ENCODE assay signal across 1 cellular context in the genomic region with DNA sequence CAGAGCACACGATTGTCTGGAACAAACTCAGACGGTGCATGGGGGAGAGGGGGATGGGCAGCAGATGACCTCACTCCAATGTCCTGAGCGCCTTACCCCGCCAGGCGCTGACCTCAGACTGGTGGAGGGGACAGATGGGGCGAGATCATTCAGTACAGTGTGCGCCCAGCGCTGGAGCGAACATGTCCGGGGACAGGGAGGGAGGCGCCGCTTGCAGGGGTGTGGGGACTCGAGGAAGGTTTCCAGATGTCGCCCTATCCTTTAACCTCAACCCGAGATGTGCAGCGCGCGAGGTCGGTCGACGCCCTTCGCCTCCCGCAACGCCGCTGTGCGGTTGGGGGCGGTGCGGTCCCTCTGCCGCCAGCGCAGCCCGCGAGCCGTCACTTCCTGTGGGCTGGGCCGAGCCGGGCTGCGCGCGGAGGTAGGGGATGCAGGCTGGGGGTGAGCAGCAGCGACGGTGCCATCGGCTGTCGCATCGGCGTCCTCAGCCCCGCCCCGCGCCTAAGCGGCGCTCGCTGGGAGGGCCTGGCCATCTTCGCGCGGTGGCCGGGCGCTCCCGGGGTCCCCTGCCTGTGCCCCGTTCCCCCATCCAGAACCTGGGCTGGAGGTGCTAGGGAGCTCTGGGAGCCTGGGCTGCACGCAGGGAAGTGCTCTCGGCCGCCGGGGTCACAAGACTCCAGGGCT.
TF ChIP-seq lines count a peak whose summit lies in the region.

No MANE protein-coding gene starts in this region.

TF ChIP-seq in HepG2, 621 proteins besides CTCF, POLR2A, EP300 and RAD21 (continued from another document and continues in another):
- peak; percentile 60; the same call in 1 of the 2 replicates for TF ChIP-seq ZNF251 (CRISPR knock-in tag; IDR thresholded peaks at IDR 0.05)
- TF ChIP-seq ZNF883 (CRISPR knock-in tag; IDR thresholded peaks at IDR 0.05; ENCODE audit: not compliant biosample characterization): peak; percentile 96
- TF ChIP-seq, protein P1, sequence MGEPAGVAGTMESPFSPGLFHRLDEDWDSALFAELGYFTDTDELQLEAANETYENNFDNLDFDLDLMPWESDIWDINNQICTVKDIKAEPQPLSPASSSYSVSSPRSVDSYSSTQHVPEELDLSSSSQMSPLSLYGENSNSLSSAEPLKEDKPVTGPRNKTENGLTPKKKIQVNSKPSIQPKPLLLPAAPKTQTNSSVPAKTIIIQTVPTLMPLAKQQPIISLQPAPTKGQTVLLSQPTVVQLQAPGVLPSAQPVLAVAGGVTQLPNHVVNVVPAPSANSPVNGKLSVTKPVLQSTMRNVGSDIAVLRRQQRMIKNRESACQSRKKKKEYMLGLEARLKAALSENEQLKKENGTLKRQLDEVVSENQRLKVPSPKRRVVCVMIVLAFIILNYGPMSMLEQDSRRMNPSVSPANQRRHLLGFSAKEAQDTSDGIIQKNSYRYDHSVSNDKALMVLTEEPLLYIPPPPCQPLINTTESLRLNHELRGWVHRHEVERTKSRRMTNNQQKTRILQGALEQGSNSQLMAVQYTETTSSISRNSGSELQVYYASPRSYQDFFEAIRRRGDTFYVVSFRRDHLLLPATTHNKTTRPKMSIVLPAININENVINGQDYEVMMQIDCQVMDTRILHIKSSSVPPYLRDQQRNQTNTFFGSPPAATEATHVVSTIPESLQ (CRISPR knock-in tag; conservative IDR thresholded peaks at IDR 0.05): peak; percentile 95; the same call in 1 of the 2 replicates
- TF ChIP-seq ZNF678 (CRISPR knock-in tag; IDR thresholded peaks at IDR 0.05): peak; percentile 88
- TF ChIP-seq MEIS1 (CRISPR knock-in tag; IDR thresholded peaks at IDR 0.05; ENCODE audit: borderline replicate concordance): peak; percentile 76
- TF ChIP-seq, protein P2, sequence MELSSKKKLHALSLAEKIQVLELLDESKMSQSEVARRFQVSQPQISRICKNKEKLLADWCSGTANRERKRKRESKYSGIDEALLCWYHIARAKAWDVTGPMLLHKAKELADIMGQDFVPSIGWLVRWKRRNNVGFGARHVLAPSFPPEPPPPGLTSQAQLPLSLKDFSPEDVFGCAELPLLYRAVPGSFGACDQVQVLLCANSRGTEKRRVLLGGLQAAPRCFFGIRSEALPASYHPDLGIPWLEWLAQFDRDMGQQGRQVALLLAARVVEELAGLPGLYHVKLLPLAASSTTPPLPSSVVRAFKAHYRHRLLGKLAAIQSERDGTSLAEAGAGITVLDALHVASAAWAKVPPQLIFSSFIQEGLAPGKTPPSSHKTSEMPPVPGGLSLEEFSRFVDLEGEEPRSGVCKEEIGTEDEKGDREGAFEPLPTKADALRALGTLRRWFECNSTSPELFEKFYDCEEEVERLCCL (CRISPR knock-in tag; IDR thresholded peaks at IDR 0.05; ENCODE audit: borderline replicate concordance): peak; percentile 93
- TF ChIP-seq FOXA1 (IDR thresholded peaks at IDR 0.05): no peak
- TF ChIP-seq FOXA1 (CRISPR knock-in tag; IDR thresholded peaks at IDR 0.05): peak; percentile 27; the same call in 1 of the 2 replicates
- peak; percentile 91 for TF ChIP-seq POLR2G (IDR thresholded peaks at IDR 0.05; ENCODE audit: low read depth, low read length)
- peak; percentile 35; the same call in 1 of the 2 replicates for TF ChIP-seq NFYC (CRISPR knock-in tag; IDR thresholded peaks at IDR 0.05)
- TF ChIP-seq HHEX (CRISPR knock-in tag; IDR thresholded peaks at IDR 0.05): no peak
- peak; percentile 84; the same call in 1 of the 2 replicates for TF ChIP-seq SRY (CRISPR knock-in tag; IDR thresholded peaks at IDR 0.05)
- peak; percentile 89 for TF ChIP-seq ZFX (CRISPR knock-in tag; IDR thresholded peaks at IDR 0.05; ENCODE audit: low read depth)
- no peak for TF ChIP-seq ZNF256 (CRISPR knock-in tag; conservative IDR thresholded peaks at IDR 0.05)
- TF ChIP-seq ZBTB25 (CRISPR knock-in tag; IDR thresholded peaks at IDR 0.05): peak; percentile 48; the same call in 1 of the 2 replicates
- no peak; the same call in 1 of the 2 replicates for TF ChIP-seq ZNF703 (CRISPR knock-in tag; IDR thresholded peaks at IDR 0.05; ENCODE audit: borderline replicate concordance)
- TF ChIP-seq ZSCAN21 (CRISPR knock-in tag; IDR thresholded peaks at IDR 0.05; ENCODE audit: borderline replicate concordance): peak; percentile 80; the same call in 1 of the 2 replicates
- TF ChIP-seq HMG20A (CRISPR knock-in tag; IDR thresholded peaks at IDR 0.05; ENCODE audit: borderline replicate concordance): 0 out of 2 replicates have a peak, but pooled peaks have one; percentile 8
- peak; percentile 71 for TF ChIP-seq ZNF670 (CRISPR knock-in tag; IDR thresholded peaks at IDR 0.05; ENCODE audit: borderline replicate concordance)
- peak; percentile 85; the same call in 1 of the 2 replicates for TF ChIP-seq ZNF335 (CRISPR knock-in tag; IDR thresholded peaks at IDR 0.05)
- TF ChIP-seq TGIF2 (CRISPR knock-in tag; IDR thresholded peaks at IDR 0.05): peak; percentile 35
- TF ChIP-seq ZBTB38 (CRISPR knock-in tag; IDR thresholded peaks at IDR 0.05): peak; percentile 94; the same call in 1 of the 2 replicates
- no peak for TF ChIP-seq ZNF639 (CRISPR knock-in tag; conservative IDR thresholded peaks at IDR 0.05)
- TF ChIP-seq, protein P3, sequence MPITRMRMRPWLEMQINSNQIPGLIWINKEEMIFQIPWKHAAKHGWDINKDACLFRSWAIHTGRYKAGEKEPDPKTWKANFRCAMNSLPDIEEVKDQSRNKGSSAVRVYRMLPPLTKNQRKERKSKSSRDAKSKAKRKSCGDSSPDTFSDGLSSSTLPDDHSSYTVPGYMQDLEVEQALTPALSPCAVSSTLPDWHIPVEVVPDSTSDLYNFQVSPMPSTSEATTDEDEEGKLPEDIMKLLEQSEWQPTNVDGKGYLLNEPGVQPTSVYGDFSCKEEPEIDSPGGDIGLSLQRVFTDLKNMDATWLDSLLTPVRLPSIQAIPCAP (CRISPR knock-in tag; IDR thresholded peaks at IDR 0.05; ENCODE audit: low read depth): 0 out of 2 replicates have a peak, but pooled peaks have one; percentile 71
- TF ChIP-seq RARA (CRISPR knock-in tag; IDR thresholded peaks at IDR 0.05): peak; percentile 53
- peak; percentile 81 for TF ChIP-seq ASH2L (IDR thresholded peaks at IDR 0.05; ENCODE audit: insufficient read length, low read depth, low read length)
- TF ChIP-seq SMC3 (IDR thresholded peaks at IDR 0.05; ENCODE audit: low read length): no peak
- TF ChIP-seq RBFOX2 (IDR thresholded peaks at IDR 0.05; ENCODE audit: low read depth, low read length): peak; percentile 94
- peak; percentile 79; the same call in 1 of the 2 replicates for TF ChIP-seq ZNF552 (CRISPR knock-in tag; IDR thresholded peaks at IDR 0.05; ENCODE audit: borderline replicate concordance)
- TF ChIP-seq, protein P4, sequence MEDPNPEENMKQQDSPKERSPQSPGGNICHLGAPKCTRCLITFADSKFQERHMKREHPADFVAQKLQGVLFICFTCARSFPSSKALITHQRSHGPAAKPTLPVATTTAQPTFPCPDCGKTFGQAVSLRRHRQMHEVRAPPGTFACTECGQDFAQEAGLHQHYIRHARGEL (CRISPR knock-in tag; IDR thresholded peaks at IDR 0.05): 0 out of 2 replicates have a peak, but pooled peaks have one; percentile 82
- TF ChIP-seq, protein P5, sequence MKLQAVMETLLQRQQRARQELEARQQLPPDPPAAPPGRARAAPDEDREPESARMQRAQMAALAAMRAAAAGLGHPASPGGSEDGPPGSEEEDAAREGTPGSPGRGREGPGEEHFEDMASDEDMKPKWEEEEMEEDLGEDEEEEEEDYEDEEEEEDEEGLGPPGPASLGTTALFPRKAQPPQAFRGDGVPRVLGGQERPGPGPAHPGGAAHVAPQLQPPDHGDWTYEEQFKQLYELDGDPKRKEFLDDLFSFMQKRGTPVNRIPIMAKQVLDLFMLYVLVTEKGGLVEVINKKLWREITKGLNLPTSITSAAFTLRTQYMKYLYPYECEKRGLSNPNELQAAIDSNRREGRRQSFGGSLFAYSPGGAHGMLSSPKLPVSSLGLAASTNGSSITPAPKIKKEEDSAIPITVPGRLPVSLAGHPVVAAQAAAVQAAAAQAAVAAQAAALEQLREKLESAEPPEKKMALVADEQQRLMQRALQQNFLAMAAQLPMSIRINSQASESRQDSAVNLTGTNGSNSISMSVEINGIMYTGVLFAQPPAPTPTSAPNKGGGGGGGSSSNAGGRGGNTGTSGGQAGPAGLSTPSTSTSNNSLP (IDR thresholded peaks at IDR 0.05; ENCODE audit: low read depth, low read length): no peak
- TF ChIP-seq ZSCAN12 (CRISPR knock-in tag; IDR thresholded peaks at IDR 0.05): peak; percentile 85; the same call in 1 of the 2 replicates
- peak; percentile 73 for TF ChIP-seq BRD4 (CRISPR knock-in tag; IDR thresholded peaks at IDR 0.05)
- TF ChIP-seq NCOA2 (CRISPR knock-in tag; IDR thresholded peaks at IDR 0.05): peak; percentile 16; the same call in 1 of the 2 replicates
- TF ChIP-seq, protein P6, sequence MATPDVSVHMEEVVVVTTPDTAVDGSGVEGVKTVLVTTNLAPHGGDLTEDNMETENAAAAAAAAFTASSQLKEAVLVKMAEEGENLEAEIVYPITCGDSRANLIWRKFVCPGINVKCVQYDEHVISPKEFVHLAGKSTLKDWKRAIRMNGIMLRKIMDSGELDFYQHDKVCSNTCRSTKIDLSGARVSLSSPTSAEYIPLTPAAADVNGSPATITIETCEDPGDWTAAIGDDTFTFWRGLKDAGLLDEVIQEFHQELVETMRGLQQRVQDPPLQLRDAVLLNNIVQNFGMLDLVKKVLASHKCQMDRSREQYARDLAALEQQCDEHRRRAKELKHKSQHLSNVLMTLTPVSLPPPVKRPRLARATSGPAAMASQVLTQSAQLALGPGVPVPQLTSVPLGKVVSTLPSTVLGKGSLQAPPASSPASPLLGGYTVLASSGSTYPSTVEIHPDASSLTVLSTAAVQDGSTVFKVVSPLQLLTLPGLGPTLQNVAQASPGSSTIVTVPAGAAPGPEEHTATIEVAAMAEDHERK (CRISPR knock-in tag; IDR thresholded peaks at IDR 0.05; ENCODE audit: low read depth): peak; percentile 38; the same call in 1 of the 2 replicates
- TF ChIP-seq ZFP37 (CRISPR knock-in tag; IDR thresholded peaks at IDR 0.05; ENCODE audit: borderline replicate concordance): no peak
- peak; percentile 94 for TF ChIP-seq NAIF1 (CRISPR knock-in tag; IDR thresholded peaks at IDR 0.05; ENCODE audit: borderline replicate concordance)
- peak; percentile 93; the same call in 1 of the 2 replicates for TF ChIP-seq ZNF788 (CRISPR knock-in tag; IDR thresholded peaks at IDR 0.05; ENCODE audit: borderline replicate concordance)
- TF ChIP-seq IRF2 (CRISPR knock-in tag; IDR thresholded peaks at IDR 0.05): peak; percentile 56
- TF ChIP-seq DPF2 (CRISPR knock-in tag; IDR thresholded peaks at IDR 0.05; ENCODE audit: borderline replicate concordance, low read depth): peak; percentile 35; the same call in 1 of the 2 replicates
